Comparison of ENCODE assay signal across 22 cellular contexts in genomic region chr10:89891006-89891405, GRCh38.
"Had no signal": no experiment of that assay in that cellular context is flagged by ENCODE, and none has a peak within 500 bp of the region (broad histone marks: within the 10 kb centered on the region; RNA-seq: fewer than 3 reads in every experiment).

No MANE protein-coding gene starts in this region.

- H3K4me1 ChIP-seq: lower lobe of right lung, transverse colon, uterus had no signal

- H3K27ac Mint-ChIP-seq: activated CD8-positive, alpha-beta T cell treated with anti-CD3 and anti-CD28 coated beads, Interleukin-2, amount 10 ng/mL, durations not matched to agents 7 days and 5 days; activated naive CD4-positive, alpha-beta T cell treated with anti-CD3 and anti-CD28 coated beads for 36 hours; activated T-cell treated with anti-CD3 and anti-CD28 coated beads, Interleukin-2, amount 50 U/mL, for 24 hours had no signal

- H3K27me3 ChIP-seq: brain microvascular endothelial cell, spleen, transverse colon, uterus had no signal

- H3K4me3 ChIP-seq: dorsolateral prefrontal cortex, lower lobe of right lung, spleen, transverse colon, uterus had no signal

- ATAC-seq: activated CD8-positive, alpha-beta T cell treated with anti-CD3 and anti-CD28 coated beads, Interleukin-2, amount 10 ng/mL, durations not matched to agents 7 days and 5 days; lower lobe of right lung; stimulated activated naive CD8-positive, alpha-beta T cell treated with anti-CD3 and anti-CD28 coated beads, Interleukin-15, Interleukin-2, amounts not matched to agents 100 U/mL and 50 U/mL, for 24 hours had no signal

- DNase-seq: activated CD4-positive, alpha-beta T cell treated with anti-CD3 and anti-CD28 coated beads for 48 hours; activated CD4-positive, CD25-positive, alpha-beta regulatory T cell; activated CD8-positive, alpha-beta T cell treated with anti-CD3 and anti-CD28 coated beads, Interleukin-2, amount 10 ng/mL, durations not matched to agents 7 days and 5 days; activated naive CD4-positive, alpha-beta T cell treated with anti-CD3 and anti-CD28 coated beads for 36 hours; activated T-cell treated with anti-CD3 and anti-CD28 coated beads, Interleukin-2, amount 50 U/mL, for 24 hours; anterior cingulate cortex; brain microvascular endothelial cell; dorsolateral prefrontal cortex; foreskin melanocyte; glutamatergic neuron; hippocampal formation; islet precursor cell; lower lobe of right lung; midbrain; occipital lobe; posterior cingulate gyrus; spleen; stimulated activated CD8-positive, alpha-beta memory T cell treated with anti-CD3 and anti-CD28 coated beads, Interleukin-4, amount 100 ng/mL, for 48 hours; stimulated activated naive CD8-positive, alpha-beta T cell treated with anti-CD3 and anti-CD28 coated beads, Interleukin-15, Interleukin-2, amounts not matched to agents 100 U/mL and 50 U/mL, for 24 hours; T-helper 9 cell; transverse colon; uterus had no signal

- H3K36me3 ChIP-seq: brain microvascular endothelial cell, lower lobe of right lung, spleen, transverse colon, uterus had no signal

- H3K9me3 Mint-ChIP-seq: activated naive CD4-positive, alpha-beta T cell treated with anti-CD3 and anti-CD28 coated beads for 36 hours; activated T-cell treated with anti-CD3 and anti-CD28 coated beads, Interleukin-2, amount 50 U/mL, for 24 hours had no signal

- H3K27ac ChIP-seq: brain microvascular endothelial cell, lower lobe of right lung, transverse colon, uterus had no signal

- H3K4me3 Mint-ChIP-seq: activated CD8-positive, alpha-beta T cell treated with anti-CD3 and anti-CD28 coated beads, Interleukin-2, amount 10 ng/mL, durations not matched to agents 7 days and 5 days; activated naive CD4-positive, alpha-beta T cell treated with anti-CD3 and anti-CD28 coated beads for 36 hours; activated T-cell treated with anti-CD3 and anti-CD28 coated beads, Interleukin-2, amount 50 U/mL, for 24 hours had no signal

- H3K9me3 ChIP-seq: lower lobe of right lung, transverse colon, uterus had no signal
